ENCODE assay signal across 1 cellular context in the genomic region with DNA sequence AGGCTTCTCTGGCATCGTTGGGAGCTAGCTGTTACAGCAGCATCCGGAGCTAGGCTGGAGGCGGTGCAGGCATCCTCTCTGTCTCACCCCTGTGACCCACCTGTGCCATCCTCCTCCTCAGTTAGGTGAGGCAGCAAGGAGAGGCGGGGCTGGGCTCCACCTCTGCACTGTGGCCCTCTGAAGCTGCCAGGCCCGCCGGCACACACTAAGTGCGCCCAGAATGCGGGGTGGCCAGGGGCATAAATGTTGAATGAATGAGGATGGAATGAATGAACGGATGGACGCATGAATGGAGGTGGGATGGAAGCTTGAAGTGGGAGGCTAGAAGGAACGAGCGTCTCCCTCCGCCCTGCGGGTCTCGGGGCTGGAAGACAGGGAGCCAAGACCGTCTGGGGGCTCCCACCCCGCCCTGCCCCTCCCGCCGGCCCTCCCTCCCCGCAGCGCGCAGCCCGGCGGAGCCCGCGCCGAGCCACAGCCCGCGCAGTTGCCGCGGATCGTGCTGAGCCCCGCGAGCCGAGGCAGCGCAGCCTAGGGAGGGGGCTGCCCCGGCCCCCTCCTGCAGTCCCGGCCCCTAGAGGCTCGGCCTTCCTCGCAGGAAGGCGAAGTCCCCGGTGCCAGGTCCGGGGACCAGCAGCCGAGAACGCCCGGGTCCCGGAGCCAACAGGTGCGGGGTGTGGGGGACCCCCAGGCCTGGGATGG.
TF ChIP-seq lines count a peak whose summit lies in the region.

A gene (plus strand): TSS at position 472 of the 699 bp plus-strand sequence. CDS start 1,504 bp downstream, outside the sequence.

TF ChIP-seq in A549, 52 proteins besides CTCF, POLR2A, EP300 and RAD21 (continued from another document):
- TF ChIP-seq FOXS1 (CRISPR knock-in tag; IDR thresholded peaks at IDR 0.05) (no peak), ZC3H11A (IDR thresholded peaks at IDR 0.05) (no peak), MYC (IDR thresholded peaks at IDR 0.05; ENCODE audit: borderline replicate concordance, low read length) (no peak), HEYL (CRISPR knock-in tag; IDR thresholded peaks at IDR 0.05) (no peak), ESRRA (IDR thresholded peaks at IDR 0.05; ENCODE audit: borderline replicate concordance, low read length) (no peak), NFE2L2 (conservative IDR thresholded peaks at IDR 0.05; ENCODE audit: low read length) (no peak), EHMT2 (IDR thresholded peaks at IDR 0.05; ENCODE audit: low read depth) (no peak), CBX8 (IDR thresholded peaks at IDR 0.05) (no peak), FOSB (CRISPR knock-in tag; IDR thresholded peaks at IDR 0.05) (no peak), CHD4 (IDR thresholded peaks at IDR 0.05; ENCODE audit: borderline replicate concordance) (no peak), NPAS2 (CRISPR knock-in tag; IDR thresholded peaks at IDR 0.05; ENCODE audit: borderline replicate concordance) (no peak), ZSCAN20 (CRISPR knock-in tag; IDR thresholded peaks at IDR 0.05) (no peak)
- TF ChIP-seq, protein P1, sequence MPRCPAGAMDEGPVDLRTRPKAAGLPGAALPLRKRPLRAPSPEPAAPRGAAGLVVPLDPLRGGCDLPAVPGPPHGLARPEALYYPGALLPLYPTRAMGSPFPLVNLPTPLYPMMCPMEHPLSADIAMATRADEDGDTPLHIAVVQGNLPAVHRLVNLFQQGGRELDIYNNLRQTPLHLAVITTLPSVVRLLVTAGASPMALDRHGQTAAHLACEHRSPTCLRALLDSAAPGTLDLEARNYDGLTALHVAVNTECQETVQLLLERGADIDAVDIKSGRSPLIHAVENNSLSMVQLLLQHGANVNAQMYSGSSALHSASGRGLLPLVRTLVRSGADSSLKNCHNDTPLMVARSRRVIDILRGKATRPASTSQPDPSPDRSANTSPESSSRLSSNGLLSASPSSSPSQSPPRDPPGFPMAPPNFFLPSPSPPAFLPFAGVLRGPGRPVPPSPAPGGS (IDR thresholded peaks at IDR 0.05) = no peak
- TF ChIP-seq, protein P2, sequence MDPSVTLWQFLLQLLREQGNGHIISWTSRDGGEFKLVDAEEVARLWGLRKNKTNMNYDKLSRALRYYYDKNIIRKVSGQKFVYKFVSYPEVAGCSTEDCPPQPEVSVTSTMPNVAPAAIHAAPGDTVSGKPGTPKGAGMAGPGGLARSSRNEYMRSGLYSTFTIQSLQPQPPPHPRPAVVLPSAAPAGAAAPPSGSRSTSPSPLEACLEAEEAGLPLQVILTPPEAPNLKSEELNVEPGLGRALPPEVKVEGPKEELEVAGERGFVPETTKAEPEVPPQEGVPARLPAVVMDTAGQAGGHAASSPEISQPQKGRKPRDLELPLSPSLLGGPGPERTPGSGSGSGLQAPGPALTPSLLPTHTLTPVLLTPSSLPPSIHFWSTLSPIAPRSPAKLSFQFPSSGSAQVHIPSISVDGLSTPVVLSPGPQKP (IDR thresholded peaks at IDR 0.05; ENCODE audit: low read depth, low read length) = no peak
- TF ChIP-seq, protein P3, sequence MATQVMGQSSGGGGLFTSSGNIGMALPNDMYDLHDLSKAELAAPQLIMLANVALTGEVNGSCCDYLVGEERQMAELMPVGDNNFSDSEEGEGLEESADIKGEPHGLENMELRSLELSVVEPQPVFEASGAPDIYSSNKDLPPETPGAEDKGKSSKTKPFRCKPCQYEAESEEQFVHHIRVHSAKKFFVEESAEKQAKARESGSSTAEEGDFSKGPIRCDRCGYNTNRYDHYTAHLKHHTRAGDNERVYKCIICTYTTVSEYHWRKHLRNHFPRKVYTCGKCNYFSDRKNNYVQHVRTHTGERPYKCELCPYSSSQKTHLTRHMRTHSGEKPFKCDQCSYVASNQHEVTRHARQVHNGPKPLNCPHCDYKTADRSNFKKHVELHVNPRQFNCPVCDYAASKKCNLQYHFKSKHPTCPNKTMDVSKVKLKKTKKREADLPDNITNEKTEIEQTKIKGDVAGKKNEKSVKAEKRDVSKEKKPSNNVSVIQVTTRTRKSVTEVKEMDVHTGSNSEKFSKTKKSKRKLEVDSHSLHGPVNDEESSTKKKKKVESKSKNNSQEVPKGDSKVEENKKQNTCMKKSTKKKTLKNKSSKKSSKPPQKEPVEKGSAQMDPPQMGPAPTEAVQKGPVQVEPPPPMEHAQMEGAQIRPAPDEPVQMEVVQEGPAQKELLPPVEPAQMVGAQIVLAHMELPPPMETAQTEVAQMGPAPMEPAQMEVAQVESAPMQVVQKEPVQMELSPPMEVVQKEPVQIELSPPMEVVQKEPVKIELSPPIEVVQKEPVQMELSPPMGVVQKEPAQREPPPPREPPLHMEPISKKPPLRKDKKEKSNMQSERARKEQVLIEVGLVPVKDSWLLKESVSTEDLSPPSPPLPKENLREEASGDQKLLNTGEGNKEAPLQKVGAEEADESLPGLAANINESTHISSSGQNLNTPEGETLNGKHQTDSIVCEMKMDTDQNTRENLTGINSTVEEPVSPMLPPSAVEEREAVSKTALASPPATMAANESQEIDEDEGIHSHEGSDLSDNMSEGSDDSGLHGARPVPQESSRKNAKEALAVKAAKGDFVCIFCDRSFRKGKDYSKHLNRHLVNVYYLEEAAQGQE (IDR thresholded peaks at IDR 0.05) = no peak
- TF ChIP-seq, protein P4, sequence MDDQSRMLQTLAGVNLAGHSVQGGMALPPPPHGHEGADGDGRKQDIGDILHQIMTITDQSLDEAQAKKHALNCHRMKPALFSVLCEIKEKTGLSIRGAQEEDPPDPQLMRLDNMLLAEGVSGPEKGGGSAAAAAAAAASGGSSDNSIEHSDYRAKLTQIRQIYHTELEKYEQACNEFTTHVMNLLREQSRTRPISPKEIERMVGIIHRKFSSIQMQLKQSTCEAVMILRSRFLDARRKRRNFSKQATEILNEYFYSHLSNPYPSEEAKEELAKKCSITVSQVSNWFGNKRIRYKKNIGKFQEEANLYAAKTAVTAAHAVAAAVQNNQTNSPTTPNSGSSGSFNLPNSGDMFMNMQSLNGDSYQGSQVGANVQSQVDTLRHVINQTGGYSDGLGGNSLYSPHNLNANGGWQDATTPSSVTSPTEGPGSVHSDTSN (IDR thresholded peaks at IDR 0.05) = no peak
TF ChIP-seq in A549: peak in this region for 0.
